ENCODE assay signal across 1 cellular context in genomic region chr1:230400007-230400344, GRCh38.
TF ChIP-seq lines count a peak whose summit lies in the region.

No MANE protein-coding gene starts in this region.

TF ChIP-seq in H1, 55 proteins besides CTCF, POLR2A, EP300 and RAD21 (continued from another document):
- no peak for TF ChIP-seq KDM4A (IDR thresholded peaks at IDR 0.05; ENCODE audit: low read depth, low read length, severe bottlenecking)
- no peak for TF ChIP-seq KDM1A (IDR thresholded peaks at IDR 0.05; ENCODE audit: borderline replicate concordance, low read length)
- no peak for TF ChIP-seq MAX (IDR thresholded peaks at IDR 0.05)
- TF ChIP-seq SIRT6 (IDR thresholded peaks at IDR 0.05; ENCODE audit: low read length): no peak
- no peak for TF ChIP-seq JUN (IDR thresholded peaks at IDR 0.05; ENCODE audit: low read depth, low read length)
- no peak for TF ChIP-seq TAF1 (IDR thresholded peaks at IDR 0.05; ENCODE audit: low read depth, low read length)
- no peak for TF ChIP-seq CHD1 (IDR thresholded peaks at IDR 0.05; ENCODE audit: low read depth, low read length)
- TF ChIP-seq SP2 (IDR thresholded peaks at IDR 0.05; ENCODE audit: low read length): no peak
- no peak for TF ChIP-seq BACH1 (IDR thresholded peaks at IDR 0.05; ENCODE audit: low read length)
